Comparison of ENCODE assay signal across 19 cellular contexts in genomic region chr10:45346652-45347335, GRCh38. TPM values are rescaled to one million over a fixed set of nuclear protein-coding genes. Genes with fewer than 3 reads are reported as not detected.
"Had no signal": no experiment of that assay in that cellular context is flagged by ENCODE, and none has a peak within 500 bp of the region (broad histone marks: within the 10 kb centered on the region; RNA-seq: fewer than 3 reads in every experiment).

No MANE protein-coding gene starts in this region.

RNA-seq across cellular contexts. Expression of gene ALOX5, which starts 27.2 kb away (rescaled TPM):
- total RNA-seq: lung microvascular endothelial cell, myocyte had no signal
- polyA plus RNA-seq: keratinocyte, mammary epithelial cell had no signal

RNA-seq across cellular contexts. Expression of gene OR13A1, which starts 31.4 kb away (rescaled TPM):
- total RNA-seq: kidney, kidney epithelial cell, left cardiac atrium, left colon, left lobe of liver, left lung, left ventricle myocardium inferior, left ventricle myocardium superior, lower lobe of right lung, lung microvascular endothelial cell, mammary epithelial cell, mesenteric fat pad, mucosa of descending colon, mucosa of gallbladder, myocyte had no signal
- polyA plus RNA-seq: hepatocyte, immature natural killer cell, keratinocyte, liver, mammary epithelial cell had no signal
